ENCODE assay signal across 11 cellular contexts in the genomic region with DNA sequence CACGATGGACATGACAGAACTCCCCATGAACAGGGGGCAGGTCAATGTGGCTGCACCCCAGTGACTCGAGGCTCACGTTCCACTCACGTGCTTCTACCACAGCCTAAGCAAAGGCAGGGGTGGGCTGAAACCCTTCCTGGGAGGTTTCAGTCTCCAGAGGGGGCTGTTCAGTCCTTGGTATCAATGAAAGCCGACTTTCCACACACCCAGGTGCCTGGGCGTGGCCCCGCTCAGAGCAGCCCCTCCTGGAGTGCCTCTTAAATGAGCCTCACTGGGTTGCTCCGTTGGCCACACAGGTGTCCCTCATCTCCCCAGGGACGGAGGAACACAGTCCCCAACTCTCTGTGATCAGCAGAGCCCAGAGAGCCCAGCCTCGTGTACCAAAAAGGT.
DNase-seq lines count a peak whose midpoint lies in the region; ATAC-seq and TF ChIP-seq lines count a peak whose summit lies in the region.
"Had no signal": no experiment of that assay in that cellular context is flagged by ENCODE, and none has a peak within 500 bp of the region (broad histone marks: within the 10 kb centered on the region; RNA-seq: fewer than 3 reads in every experiment).

No MANE protein-coding gene starts in this region.

- H3K56ac ChIP-seq in H9 (ENCODE audit: insufficient read length, low read depth, low read length) = no peak overlapping the region

- no peaks in the 10 kb centered on the region for H4K20me1 ChIP-seq in BLaER1
- H4K20me1 ChIP-seq in H9 (ENCODE audit: control insufficient read depth, insufficient read depth, insufficient read length) = no peaks in the 10 kb centered on the region

- H3K4me1 Mint-ChIP-seq in H9 (peaks cover 10% of the 10 kb centered on the region in 2 experiments), T-helper 17 cell (peaks cover 20% of the 10 kb centered on the region)

- TF ChIP-seq EP300 in sigmoid colon (IDR thresholded peaks at IDR 0.05) = no peak

- no peak overlapping the region for H3K4ac ChIP-seq in H9 (ENCODE audit: low read depth, low read length)

- H3K18ac ChIP-seq in H9 (ENCODE audit: insufficient read length, low read depth, low read length) = peak overlapping the region; percentile 30

- H2AK5ac ChIP-seq in H9 (ENCODE audit: insufficient read length, low read length) = no peak overlapping the region

- no peak overlapping the region for H3K23ac ChIP-seq in H9 (ENCODE audit: insufficient read length, low read depth, low read length)

- no peak overlapping the region for H2BK120ac ChIP-seq in H9 (ENCODE audit: low read depth, low read length, poor library complexity, severe bottlenecking)

- TF ChIP-seq POLR2A in esophagus squamous epithelium (IDR thresholded peaks at IDR 0.05) = no peak
- TF ChIP-seq POLR2A in sigmoid colon (IDR thresholded peaks at IDR 0.05) = no peak

- H2BK5ac ChIP-seq in H9 (ENCODE audit: insufficient read length, low read length) = no peak overlapping the region

- H3T11ph ChIP-seq in H9 (ENCODE audit: low read length) = no peak overlapping the region

- H3K36me3 Mint-ChIP-seq in H9 (ENCODE audit: insufficient read depth in 1 of 3, low read depth in 3 of 3) (peaks cover 6 to 10% (median 8%) of the 10 kb centered on the region in 3 experiments; a peak in 3 of 7 replicates), T-helper 17 cell (ENCODE audit: low read depth) (peaks cover 4% of the 10 kb centered on the region)

- WGBS in H9 (ENCODE audit: extremely low coverage, insufficient read length, low lambda C conversion rate) = no CpG with 5 or more reads among the region's 10 CpGs
- 81 to 83% methylated on average over 1 to 3 of the region's 10 CpGs for WGBS in esophagus squamous epithelium, 2 donors
- WGBS in sigmoid colon, 2 donors = 73 to 81% methylated on average over 10 of the region's 10 CpGs

- H3K36me3 ChIP-seq in BLaER1 (peaks cover 4% of the 10 kb centered on the region; the same call in 1 of the 2 replicates), esophagus squamous epithelium (peaks cover 0 to 10% (median 0%) of the 10 kb centered on the region in 3 donors), sigmoid colon (peaks cover 0 to 2% (median 0%) of the 10 kb centered on the region in 4 donors)

- H3K27me3 ChIP-seq in BLaER1 (peaks cover 4% of the 10 kb centered on the region; the same call in 1 of the 2 replicates), H9 (ENCODE audit: insufficient read depth, low read length) (no peaks in the 10 kb centered on the region), esophagus squamous epithelium (no peaks in the 10 kb centered on the region), sigmoid colon (no peaks in the 10 kb centered on the region)

- H3K27ac ChIP-seq in BLaER1 (peak overlapping the region; percentile 45; the same call in 1 of the 2 replicates), H9 (ENCODE audit: insufficient read length, low read depth, low read length) (no peak overlapping the region), esophagus squamous epithelium (peak overlapping the region; percentile 16 to 75 (median 51)), sigmoid colon (peak overlapping the region; percentile 26 to 57 (median 43))

- no peak for TF ChIP-seq CTCF in H9 (conservative IDR thresholded peaks at IDR 0.05)
- no peak for TF ChIP-seq CTCF in esophagus squamous epithelium (IDR thresholded peaks at IDR 0.05)
- TF ChIP-seq CTCF in sigmoid colon (IDR thresholded peaks at IDR 0.05) = no peak

- intact Hi-C loops in esophagus squamous epithelium (cut with DNase I) = no loop called here
- intact Hi-C loops in sigmoid colon (cut with DNase I) = no loop called here

- ATAC-seq in T-helper 17 cell = no peak

- H3K4me3 Mint-ChIP-seq in H9 = no peak overlapping the region
- no peak overlapping the region for H3K4me3 Mint-ChIP-seq in T-helper 17 cell

- H3K4me3 ChIP-seq in BLaER1 = no peak overlapping the region
- H3K4me3 ChIP-seq in esophagus squamous epithelium = no peak overlapping the region
- no peak overlapping the region for H3K4me3 ChIP-seq in sigmoid colon

- no peak overlapping the region for H4K91ac ChIP-seq in H9 (ENCODE audit: insufficient read length, low read depth, low read length)

- no peaks in the 10 kb centered on the region; the same call in 1 of the 2 replicates for H3K27me3 Mint-ChIP-seq in H9 (ENCODE audit: low read depth)
- H3K27me3 Mint-ChIP-seq in T-helper 17 cell = no peaks in the 10 kb centered on the region

- H3K9ac ChIP-seq in BLaER1 (peak overlapping the region; percentile 15), H9 (ENCODE audit: extremely low read depth, insufficient read length, low read length) (no peak overlapping the region)

- H3K4me1 ChIP-seq in BLaER1 = peaks cover 64% of the 10 kb centered on the region
- no peaks in the 10 kb centered on the region for H3K4me1 ChIP-seq in H9 (ENCODE audit: insufficient read depth, low read length)
- H3K4me1 ChIP-seq in esophagus squamous epithelium = peaks cover 0 to 58% (median 15%) of the 10 kb centered on the region in 3 donors
- H3K4me1 ChIP-seq in sigmoid colon = peaks cover 0 to 14% (median 6%) of the 10 kb centered on the region in 4 donors

- H3K23me2 ChIP-seq in H9 (ENCODE audit: insufficient read length, low read depth, low read length, poor library complexity, severe bottlenecking) = no peaks in the 10 kb centered on the region

- no peaks in the 10 kb centered on the region for H3K79me1 ChIP-seq in H9 (ENCODE audit: insufficient read depth, low read depth, low read length, poor library complexity, severe bottlenecking)

- H3K14ac ChIP-seq in H9 (ENCODE audit: insufficient read depth, low read length) = 0 out of 2 replicates have a peak overlapping the region, but pooled peaks have one; percentile 5

- peak overlapping the region; percentile 85 to 89 (median 86); a peak in 4 of 7 replicates for H3K27ac Mint-ChIP-seq in H9
- H3K27ac Mint-ChIP-seq in T-helper 17 cell = no peak overlapping the region

- H3K4me2 ChIP-seq in BLaER1 (peak overlapping the region; percentile 82), H9 (ENCODE audit: insufficient read depth, insufficient read length, low read length) (no peak overlapping the region)

- H2BK12ac ChIP-seq in H9 (ENCODE audit: insufficient read length, low read depth, low read length) = no peak overlapping the region

- peaks cover 0 to 3% of the 10 kb centered on the region in 2 experiments; a peak in 1 of 5 replicates for H3K9me3 Mint-ChIP-seq in H9

- no peak overlapping the region for H2BK15ac ChIP-seq in H9 (ENCODE audit: low read depth, low read length)

- DNase-seq in H9 (no peak), esophagus squamous epithelium (lab: John Stamatoyannopoulos, UW) (no peak), sigmoid colon (no peak), NCI-H2029 treated with DMSO at 0.1 percent for 48 hours (lab: John Stamatoyannopoulos, UW) (no peak), RPMI8226 (no peak), T-helper 17 cell (no peak), NCI-H82 (lab: John Stamatoyannopoulos, UW) (no peak)
- DNase-seq: anterior cingulate cortex, C1 segment of cervical spinal cord, OCI-M1 had no signal

- no peaks in the 10 kb centered on the region for H3K79me2 ChIP-seq in H9 (ENCODE audit: insufficient read depth, low read length)

- H3K9me3 ChIP-seq in BLaER1 (no peaks in the 10 kb centered on the region), H9 (ENCODE audit: control insufficient read depth, low read depth, low read length) (no peaks in the 10 kb centered on the region), esophagus squamous epithelium (no peaks in the 10 kb centered on the region), sigmoid colon (no peaks in the 10 kb centered on the region), T-helper 17 cell (ENCODE audit: control insufficient read depth, low read length, poor library complexity, severe bottlenecking) (no peaks in the 10 kb centered on the region)

- H2AFZ ChIP-seq in H9 (ENCODE audit: low read length) = no peak overlapping the region

- H2BK20ac ChIP-seq in H9 (ENCODE audit: low read depth, low read length, poor library complexity, severe bottlenecking) = no peak overlapping the region

- H4K8ac ChIP-seq in H9 (replicated peaks; ENCODE audit: insufficient read length, low read depth, low read length) = peak overlapping the region; percentile 62

- no peak overlapping the region for H4K5ac ChIP-seq in H9 (ENCODE audit: insufficient read length, low read depth, low read length)
